Comparison of ENCODE assay signal across 6 cellular contexts in the genomic region with DNA sequence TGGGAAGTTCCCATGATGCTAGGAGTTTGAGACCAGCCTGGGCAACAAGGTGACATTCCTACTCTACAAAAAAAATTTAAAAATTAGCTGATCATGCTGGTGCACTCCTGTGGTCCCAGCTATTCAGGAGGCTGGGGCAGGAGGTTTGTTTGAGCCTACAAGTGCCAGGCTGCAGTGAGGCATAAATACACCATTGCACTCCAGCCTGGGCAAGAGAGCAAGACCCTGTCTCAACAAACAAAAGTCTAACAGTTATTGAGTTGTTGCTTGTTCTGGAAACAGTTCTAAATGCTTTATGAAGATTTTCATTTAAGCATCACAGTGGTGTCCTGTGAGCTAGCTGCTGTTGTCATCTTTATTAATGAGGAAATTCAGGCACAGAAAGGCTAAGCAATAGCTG. TPM values are rescaled to one million over a fixed set of nuclear protein-coding genes. Genes with fewer than 3 reads are reported as not detected.
"Had no signal": no experiment of that assay in that cellular context is flagged by ENCODE, and none has a peak within 500 bp of the region (broad histone marks: within the 10 kb centered on the region; RNA-seq: fewer than 3 reads in every experiment).

No MANE protein-coding gene starts in this region.

RNA-seq across cellular contexts. Expression of gene ANKRD18B, which starts 4.0 kb away (rescaled TPM):
- total RNA-seq: OCI-LY7, Peyer's patch, Right ventricle myocardium inferior, Right ventricle myocardium superior, RPMI7951, SJSA1 had no signal
